Comparison of ENCODE assay signal across 27 cellular contexts in the genomic region with DNA sequence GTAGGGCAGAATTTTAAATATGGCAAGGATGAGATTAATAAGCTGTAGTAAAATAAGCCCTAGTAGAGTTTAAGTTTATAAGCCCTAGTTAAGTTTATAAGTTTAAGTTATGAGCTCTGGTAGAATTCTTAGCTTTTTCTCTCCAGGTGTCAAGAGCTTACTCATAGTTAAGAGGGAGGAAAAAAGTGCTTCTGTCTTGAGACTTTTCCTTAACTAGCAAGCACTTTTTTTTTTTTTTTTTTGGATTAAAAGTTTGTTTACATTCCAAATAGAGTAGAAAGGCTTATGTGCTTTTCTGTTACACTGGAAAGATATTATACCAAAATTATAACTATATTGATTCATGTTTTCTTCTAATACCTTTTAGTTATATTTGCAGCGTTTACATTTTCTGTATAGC. TPM values are rescaled to one million over a fixed set of nuclear protein-coding genes. Genes with fewer than 3 reads are reported as not detected.
A peak's percentile ranks its signal among the peaks of the same experiment; 100 is the strongest.
DNase-seq lines count a peak whose midpoint lies in the region; ATAC-seq and TF ChIP-seq lines count a peak whose summit lies in the region.
"Had no signal": no experiment of that assay in that cellular context is flagged by ENCODE, and none has a peak within 500 bp of the region (broad histone marks: within the 10 kb centered on the region; RNA-seq: fewer than 3 reads in every experiment).

No MANE protein-coding gene starts in this region.

- no peak for DNase-seq in coronary artery (ENCODE audit: low spot score)
- DNase-seq in thoracic aorta (ENCODE audit: low spot score), result no peak
- DNase-seq in activated naive CD4-positive, alpha-beta T cell treated with anti-CD3 and anti-CD28 coated beads, Interleukin-2, amount 50 U/mL, for 72 hours (ENCODE audit: low spot score in 2 of 2), result no peak
- no peak for DNase-seq in stimulated activated naive CD4-positive, alpha-beta T cell treated with Interleukin-2 at 50 U/mL for 16 hours (lab: John Stamatoyannopoulos, UW)
- DNase-seq in testis, result no peak
- DNase-seq: activated CD4-positive, alpha-beta memory T cell treated with anti-CD3 and anti-CD28 coated beads for 36 hours; activated CD4-positive, CD25-positive, alpha-beta regulatory T cell; activated naive CD4-positive, alpha-beta T cell treated with anti-CD3 and anti-CD28 coated beads for 36 hours; activated T-cell treated with anti-CD3 and anti-CD28 coated beads, Interleukin-2, amount 50 U/mL, for 1 hour; AML-193; dermis blood vessel endothelial cell; DND-41; foreskin melanocyte; hippocampal formation; NCI-H1417 treated with DMSO at 0.1 percent for 48 hours; NCI-H510A; nephron progenitor cell; NK-92 treated with Interleukin-12 subunit alpha and Interleukin-12 subunit beta, amount 100 ng/mL, for 24 hours; posterior cingulate gyrus; SK-N-SH; stimulated activated naive CD4-positive, alpha-beta T cell; T1000; upper lobe of left lung had no signal

- H3K27ac ChIP-seq in coronary artery (peak overlapping the region; percentile 65 to 87), muscle layer of colon (ENCODE audit: low read depth, low read length) (peak overlapping the region; percentile 64), thoracic aorta (peak overlapping the region; percentile 86 to 87), testis (no peak overlapping the region)
- H3K27ac ChIP-seq: HL-60 had no signal

- WGBS in testis, 2 donors, result 88 to 96% methylated on average over 1 of the region's 1 CpG

- H3K9me3 Mint-ChIP-seq in activated T-helper 17 cell treated with anti-CD3 and anti-CD28 coated beads, Interleukin-2, amount 50 U/mL, for 72 hours, result no peaks in the 10 kb centered on the region
- no peaks in the 10 kb centered on the region for H3K9me3 Mint-ChIP-seq in activated naive CD4-positive, alpha-beta T cell treated with anti-CD3 and anti-CD28 coated beads, Interleukin-2, amount 50 U/mL, for 72 hours
- H3K9me3 Mint-ChIP-seq: activated CD4-positive, alpha-beta memory T cell treated with anti-CD3 and anti-CD28 coated beads for 36 hours; activated naive CD4-positive, alpha-beta T cell treated with anti-CD3 and anti-CD28 coated beads for 36 hours; nephron progenitor cell had no signal

- TF ChIP-seq CTCF in coronary artery (IDR thresholded peaks at IDR 0.05) (no peak), thoracic aorta (IDR thresholded peaks at IDR 0.05) (no peak), testis (IDR thresholded peaks at IDR 0.05) (no peak)

- H3K4me1 ChIP-seq in muscle layer of colon (ENCODE audit: insufficient read depth, low read length), result peaks cover 68% of the 10 kb centered on the region
- peaks cover 25 to 40% of the 10 kb centered on the region in 2 donors for H3K4me1 ChIP-seq in thoracic aorta (ENCODE audit: control insufficient read depth in 1 of 2, low read depth in 2 of 2)
- H3K4me1 ChIP-seq in testis, result no peaks in the 10 kb centered on the region

- peaks cover 41% of the 10 kb centered on the region for H3K4me1 Mint-ChIP-seq in activated T-helper 17 cell treated with anti-CD3 and anti-CD28 coated beads, Interleukin-2, amount 50 U/mL, for 72 hours

- intact Hi-C loops in testis (cut with DNase I; ENCODE audit: low total_unique reads), result no loop called here

- no peak for TF ChIP-seq POLR2A in testis (IDR thresholded peaks at IDR 0.05)

- H3K4me3 Mint-ChIP-seq in activated T-helper 17 cell treated with anti-CD3 and anti-CD28 coated beads, Interleukin-2, amount 50 U/mL, for 72 hours, result peak overlapping the region; percentile 79
- H3K4me3 Mint-ChIP-seq: activated CD4-positive, alpha-beta memory T cell treated with anti-CD3 and anti-CD28 coated beads for 36 hours; activated naive CD4-positive, alpha-beta T cell treated with anti-CD3 and anti-CD28 coated beads for 36 hours; nephron progenitor cell had no signal

- H3K36me3 ChIP-seq in muscle layer of colon (ENCODE audit: insufficient read depth, low read length) (no peaks in the 10 kb centered on the region), thoracic aorta (no peaks in the 10 kb centered on the region), testis (ENCODE audit: low read depth, missing control alignments) (no peaks in the 10 kb centered on the region)
- H3K36me3 ChIP-seq: upper lobe of left lung had no signal

- H3K4me3 ChIP-seq in coronary artery (no peak overlapping the region), muscle layer of colon (ENCODE audit: low read depth in 1 of 2, low read length in 2 of 2) (no peak overlapping the region), thoracic aorta (peak overlapping the region; percentile 45), testis (no peak overlapping the region)
- H3K4me3 ChIP-seq: skin epidermis, upper lobe of left lung had no signal

- H3K9me3 ChIP-seq in muscle layer of colon (ENCODE audit: low read length) (no peaks in the 10 kb centered on the region), thoracic aorta (no peaks in the 10 kb centered on the region), testis (no peaks in the 10 kb centered on the region)
- H3K9me3 ChIP-seq: SK-N-SH, upper lobe of left lung had no signal

- peak overlapping the region; percentile 80 for H3K27ac Mint-ChIP-seq in activated T-helper 17 cell treated with anti-CD3 and anti-CD28 coated beads, Interleukin-2, amount 50 U/mL, for 72 hours
- H3K27ac Mint-ChIP-seq in activated naive CD4-positive, alpha-beta T cell treated with anti-CD3 and anti-CD28 coated beads, Interleukin-2, amount 50 U/mL, for 72 hours, result peak overlapping the region in 1 of 2 donors; percentile 87
- H3K27ac Mint-ChIP-seq: activated naive CD4-positive, alpha-beta T cell treated with anti-CD3 and anti-CD28 coated beads for 36 hours; nephron progenitor cell had no signal

- no peaks in the 10 kb centered on the region for H3K36me3 Mint-ChIP-seq in activated T-helper 17 cell treated with anti-CD3 and anti-CD28 coated beads, Interleukin-2, amount 50 U/mL, for 72 hours (ENCODE audit: low read depth)
- H3K36me3 Mint-ChIP-seq in activated naive CD4-positive, alpha-beta T cell treated with anti-CD3 and anti-CD28 coated beads, Interleukin-2, amount 50 U/mL, for 72 hours, result peaks cover 0 to 7% of the 10 kb centered on the region in 2 donors
- H3K36me3 Mint-ChIP-seq: activated CD4-positive, alpha-beta memory T cell treated with anti-CD3 and anti-CD28 coated beads for 36 hours had no signal

- H3K9ac ChIP-seq in muscle layer of colon (ENCODE audit: low read length), result no peak overlapping the region
- H3K9ac ChIP-seq: SK-N-SH had no signal

- H3K27me3 ChIP-seq in muscle layer of colon (ENCODE audit: control insufficient read depth in 1 of 2, insufficient read depth in 2 of 2, low read length in 2 of 2) (no peaks in the 10 kb centered on the region), thoracic aorta (replicated peaks; ENCODE audit: insufficient read depth) (no peaks in the 10 kb centered on the region), testis (no peaks in the 10 kb centered on the region)
- H3K27me3 ChIP-seq: upper lobe of left lung had no signal

- H3K27me3 Mint-ChIP-seq in activated T-helper 17 cell treated with anti-CD3 and anti-CD28 coated beads, Interleukin-2, amount 50 U/mL, for 72 hours, result no peaks in the 10 kb centered on the region
- H3K27me3 Mint-ChIP-seq: activated CD4-positive, alpha-beta memory T cell treated with anti-CD3 and anti-CD28 coated beads for 36 hours had no signal

- no peak for ATAC-seq in activated T-helper 17 cell treated with anti-CD3 and anti-CD28 coated beads, Interleukin-2, amount 50 U/mL, for 72 hours (replicated peaks)
- ATAC-seq in thoracic aorta (ENCODE audit: insufficient number of reproducible peaks, low FRiP score, low read depth), result no peak
- no peak for ATAC-seq in activated naive CD4-positive, alpha-beta T cell treated with anti-CD3 and anti-CD28 coated beads, Interleukin-2, amount 50 U/mL, for 72 hours

RNA-seq across cellular contexts. Expression of gene MPP7, which starts 25.5 kb away (rescaled TPM):
- total RNA-seq in activated T-helper 17 cell treated with anti-CD3 and anti-CD28 coated beads, Interleukin-2, amount 50 U/mL, for 72 hours, result 1 to 10 TPM; 2.9 to 5.8 TPM
- total RNA-seq in thoracic aorta, result 10 to 100 TPM; 28.2 to 48.5 TPM
- 10 to 100 TPM; 13.2 to 24.4 TPM for total RNA-seq in activated naive CD4-positive, alpha-beta T cell treated with anti-CD3 and anti-CD28 coated beads, Interleukin-2, amount 50 U/mL, for 72 hours
- total RNA-seq in testis, result 10 to 100 TPM in 1 of 2 donors, 1 to 10 TPM in 1; 9.7 to 10.8 TPM
- polyA plus RNA-seq in testis (ENCODE audit: insufficient read depth, low read depth, low replicate concordance), result 22.7 TPM
- polyA plus RNA-seq: SK-N-SH had no signal

Comparison
In these comparisons a context has a peak if more than half of its experiments do, and no peak if none do; other contexts are left out.
1. H3K27ac ChIP-seq: peak in coronary artery (2 of 2), muscle layer of colon (single experiment) and thoracic aorta (2 of 2); none in testis (0 of 2).